11 cellular contexts compared by ENCODE assay signal in genomic region chr1:116311756-116312691, GRCh38.
DNase-seq lines count a peak whose midpoint lies in the region; ATAC-seq and TF ChIP-seq lines count a peak whose summit lies in the region.
"Had no signal": no experiment of that assay in that cellular context is flagged by ENCODE, and none has a peak within 500 bp of the region (broad histone marks: within the 10 kb centered on the region; RNA-seq: fewer than 3 reads in every experiment).

No MANE protein-coding gene starts in this region.

- CTCF ChIA-PET in A673 (lab: Charles Lee): no interaction called here
- CTCF ChIA-PET in mammary epithelial cell (lab: Charles Lee; ENCODE audit: low non-redundant PET): no interaction called here

- H3K4me3 ChIP-seq in A673 (ENCODE audit: low read depth, low read length, poor library complexity, severe bottlenecking) (no peak overlapping the region), Karpas-422 (ENCODE audit: low read length) (no peak overlapping the region), mammary epithelial cell (replicated peaks in 1 of 3; ENCODE audit: insufficient read depth in 1 of 3, low read depth in 2 of 3, low read length in 3 of 3) (no peak overlapping the region)

- H3K36me3 ChIP-seq in A673 (ENCODE audit: insufficient read depth, low read length, poor library complexity, severe bottlenecking) (no peaks in the 10 kb centered on the region), Karpas-422 (ENCODE audit: insufficient read depth, low read length) (no peaks in the 10 kb centered on the region), mammary epithelial cell (ENCODE audit: insufficient read depth, low read length) (no peaks in the 10 kb centered on the region)

- intact Hi-C loops in A673 (cut with micrococcal nuclease; ENCODE audit: unreplicated experiment) (no loop called here), mammary epithelial cell (cut with micrococcal nuclease) (no loop called here)

- H3K27me3 ChIP-seq in A673 (replicated peaks; ENCODE audit: insufficient read depth, low read depth, low read length, poor library complexity): no peaks in the 10 kb centered on the region
- H3K27me3 ChIP-seq in Karpas-422 (ENCODE audit: low read length): no peaks in the 10 kb centered on the region
- H3K27me3 ChIP-seq in mammary epithelial cell (ENCODE audit: insufficient read depth, low read length): no peaks in the 10 kb centered on the region

- no peaks in the 10 kb centered on the region for H3K9me2 ChIP-seq in Karpas-422 (replicated peaks; ENCODE audit: insufficient read depth, low read length)

- 64% methylated on average over 14 of the region's 15 CpGs for WGBS in mammary epithelial cell (ENCODE audit: low coverage, missing lambda C conversion rate)

- BruUV-seq in A673 (replicated peaks; lab: Mats Ljungman, UMichigan) (no TSS peak), mammary epithelial cell (replicated peaks; lab: Mats Ljungman, UMichigan) (no TSS peak)

- H3K79me2 ChIP-seq in Karpas-422 (ENCODE audit: low read length): no peaks in the 10 kb centered on the region
- H3K79me2 ChIP-seq in mammary epithelial cell (ENCODE audit: insufficient read depth, low read length): no peaks in the 10 kb centered on the region

- dilution Hi-C loops in mammary epithelial cell (cut with HindIII; ENCODE audit: low sequenced_read_pairs): no loop called here

- in situ Hi-C loops in mammary epithelial cell (cut with MboI; ENCODE audit: low sequenced_read_pairs in 2 of 2): no loop called here

- POLR2A ChIA-PET in A673 (lab: Charles Lee; ENCODE audit: low non-redundant PET): no interaction called here

- H3K4me2 ChIP-seq in Karpas-422 (ENCODE audit: low read depth, low read length, poor library complexity, severe bottlenecking) (peak overlapping the region; percentile 23), mammary epithelial cell (ENCODE audit: insufficient read depth, low read depth, low read length) (peak overlapping the region; percentile 2)

- H3K4me1 ChIP-seq in A673 (ENCODE audit: insufficient read depth, low read length, poor library complexity, severe bottlenecking): peaks cover 4% of the 10 kb centered on the region
- peaks cover 38% of the 10 kb centered on the region for H3K4me1 ChIP-seq in Karpas-422 (ENCODE audit: low read length)
- H3K4me1 ChIP-seq in mammary epithelial cell (ENCODE audit: insufficient read depth, low read length): peaks cover 11% of the 10 kb centered on the region

- ATAC-seq in GM21390 (IDR thresholded peaks at IDR 0.05; ENCODE audit: unreplicated experiment): no peak

- peak overlapping the region; percentile 14; the same call in 1 of the 2 replicates for H3K9ac ChIP-seq in Karpas-422 (ENCODE audit: low read length)
- no peak overlapping the region for H3K9ac ChIP-seq in mammary epithelial cell (ENCODE audit: insufficient read depth, low read length)

- no peaks in the 10 kb centered on the region for H4K20me1 ChIP-seq in Karpas-422 (ENCODE audit: insufficient read depth, low read depth, low read length)
- no peaks in the 10 kb centered on the region for H4K20me1 ChIP-seq in mammary epithelial cell (ENCODE audit: insufficient read depth, low read length)

- no peak for TF ChIP-seq CTCF in A673 (conservative IDR thresholded peaks at IDR 0.05; ENCODE audit: low read depth, low read length)
- no peak for TF ChIP-seq CTCF in mammary epithelial cell (conservative IDR thresholded peaks at IDR 0.05 in 1 of 2, IDR thresholded peaks at IDR 0.05 in 1 of 2; ENCODE audit: extremely low read depth in 1 of 2, insufficient read depth in 1 of 2, low read depth in 1 of 2, low read length in 2 of 2)

- peak overlapping the region; percentile 9 for H2AFZ ChIP-seq in Karpas-422 (ENCODE audit: low read length)
- peak overlapping the region; percentile 67 for H2AFZ ChIP-seq in mammary epithelial cell (ENCODE audit: low read depth, low read length)

- H3K27ac ChIP-seq in A673 (ENCODE audit: low read depth, low read length, poor library complexity, severe bottlenecking) (peak overlapping the region; percentile 8), Karpas-422 (ENCODE audit: low read length) (no peak overlapping the region), mammary epithelial cell (ENCODE audit: insufficient read depth, low read depth, low read length) (no peak overlapping the region)

- H3K9me3 ChIP-seq in A673 (ENCODE audit: low read depth, low read length, poor library complexity, severe bottlenecking) (no peaks in the 10 kb centered on the region), Karpas-422 (ENCODE audit: low read length) (no peaks in the 10 kb centered on the region), mammary epithelial cell (replicated peaks; ENCODE audit: insufficient read depth, low read length) (no peaks in the 10 kb centered on the region)

- DNase-seq in A673 (ENCODE audit: low spot score): no peak
- no peak for DNase-seq in Karpas-422
- DNase-seq in mammary epithelial cell: no peak
- peak; percentile 70 for DNase-seq in mucosa of gallbladder (ENCODE audit: low spot score)
- no peak for DNase-seq in NCI-H446 treated with DMSO at 0.1 percent for 48 hours (lab: John Stamatoyannopoulos, UW)
- DNase-seq in stimulated activated CD4-positive, alpha-beta T cell treated with anti-CD3 and anti-CD28 coated beads, Interleukin-12 subunit alpha, Interleukin-12 subunit beta, amount 100 ng/mL, for 4 hours: no peak
- no peak for DNase-seq in amniotic stem cell (lab: John Stamatoyannopoulos, UW)
- DNase-seq: AML-193; effector memory CD4-positive, alpha-beta T cell; kidney glomerular epithelial cell had no signal
